ENCODE assay signal across 11 cellular contexts in genomic region chr13:43653980-43654379, GRCh38.
"Had no signal": no experiment of that assay in that cellular context is flagged by ENCODE, and none has a peak within 500 bp of the region (broad histone marks: within the 10 kb centered on the region; RNA-seq: fewer than 3 reads in every experiment).

No MANE protein-coding gene starts in this region.

- H2AFZ ChIP-seq: GM23248, GM23338 had no signal

- H3K9me3 Mint-ChIP-seq: GM23338, H9, HFFc6 had no signal

- H3K4me2 ChIP-seq: GM23338 had no signal

- H3K9ac ChIP-seq: GM23248 had no signal

- H3K27ac Mint-ChIP-seq: GM23338, H9, HFFc6 had no signal

- H3K4me3 Mint-ChIP-seq: GM23338, H9, HFFc6 had no signal

- H3K4me3 ChIP-seq: GM23248, GM23338, HAP-1 had no signal

- H3K4me1 Mint-ChIP-seq: GM23338, H9 had no signal

- H3K36me3 ChIP-seq: HAP-1 had no signal

- H3K9me3 ChIP-seq: HAP-1 had no signal

- H3K4me1 ChIP-seq: HAP-1 had no signal

- FAIRE-seq: H1, H54 had no signal

- H3K27ac ChIP-seq: GM23248 had no signal

- ATAC-seq: GM23338, HCT116 had no signal

- DNase-seq: GM23248, GOT3, H7, H9, HCEC 1CT, HFFc6 had no signal
